Comparison of ENCODE assay signal across 18 cellular contexts in genomic region chr15:56320861-56321260, GRCh38. TPM values are rescaled to one million over a fixed set of nuclear protein-coding genes. Genes with fewer than 3 reads are reported as not detected.
DNase-seq lines count a peak whose midpoint lies in the region; ATAC-seq, FAIRE-seq and TF ChIP-seq lines count a peak whose summit lies in the region.
"Had no signal": no experiment of that assay in that cellular context is flagged by ENCODE, and none has a peak within 500 bp of the region (broad histone marks: within the 10 kb centered on the region; RNA-seq: fewer than 3 reads in every experiment).

No MANE protein-coding gene starts in this region.

- WGBS in mammary epithelial cell (ENCODE audit: low coverage, missing lambda C conversion rate): 35% methylated on average over 3 of the region's 3 CpGs
- 48 to 49% methylated on average over 2 to 3 of the region's 3 CpGs for WGBS in transverse colon (ENCODE audit: low coverage in 1 of 2), 2 donors

- H4K20me1 ChIP-seq in mammary epithelial cell (ENCODE audit: insufficient read depth, low read length) (no peaks in the 10 kb centered on the region), keratinocyte (ENCODE audit: control insufficient read depth, extremely low read depth, insufficient read depth, low read length) (no peaks in the 10 kb centered on the region)

- no peak overlapping the region for H3K9ac ChIP-seq in mammary epithelial cell (ENCODE audit: insufficient read depth, low read length)
- no peak overlapping the region for H3K9ac ChIP-seq in keratinocyte (ENCODE audit: control insufficient read depth, extremely low read depth, insufficient read depth, low read length)
- H3K9ac ChIP-seq: SK-N-SH had no signal

- H3K4me3 ChIP-seq in mammary epithelial cell (replicated peaks in 1 of 3; ENCODE audit: insufficient read depth in 1 of 3, low read depth in 2 of 3, low read length in 3 of 3) (no peak overlapping the region), keratinocyte (ENCODE audit: control insufficient read depth in 2 of 3, extremely low read depth in 1 of 3, insufficient read depth in 2 of 3, low read depth in 1 of 3, low read length in 3 of 3) (no peak overlapping the region), transverse colon (no peak overlapping the region)
- H3K4me3 ChIP-seq: HAP-1 had no signal

- H3K79me2 ChIP-seq in mammary epithelial cell (ENCODE audit: insufficient read depth, low read length): no peaks in the 10 kb centered on the region
- H3K79me2 ChIP-seq in keratinocyte (ENCODE audit: control insufficient read depth, insufficient read depth, low read length): no peaks in the 10 kb centered on the region

- no peak for ATAC-seq in HG03045 (IDR thresholded peaks at IDR 0.05; ENCODE audit: unreplicated experiment)

- in situ Hi-C loops in mammary epithelial cell (cut with MboI; ENCODE audit: low sequenced_read_pairs in 2 of 2): no loop called here
- in situ Hi-C loops in transverse colon (cut with MboI; ENCODE audit: low pct_ligation_motif_present in 1 of 4, low pct_unique_long_range_greater_than_20kb in 1 of 4, low sequenced_read_pairs in 3 of 4): no loop called here

- H3K9me1 ChIP-seq in keratinocyte (ENCODE audit: control insufficient read depth, extremely low read depth, insufficient read depth, low read length): no peaks in the 10 kb centered on the region

- DNase-seq in HT1080 (ENCODE audit: low read depth) (peak; percentile 24), mammary epithelial cell (peak; percentile 54), keratinocyte (ENCODE audit: low read depth, low spot score) (no peak), transverse colon (no peak), DMS79 treated with DMSO at 0.1 percent for 48 hours (lab: John Stamatoyannopoulos, UW) (no peak)
- DNase-seq in activated CD4-positive, alpha-beta T cell treated with anti-CD3 and anti-CD28 coated beads for 48 hours: no peak
- DNase-seq: ACHN, DMS79, Kasumi-1, NCI-H1105 treated with DMSO at 0.1 percent for 48 hours, NCI-H1694 treated with DMSO at 0.1 percent for 48 hours, SHP77, SK-N-SH had no signal

- H3K4me2 ChIP-seq in mammary epithelial cell (ENCODE audit: insufficient read depth, low read depth, low read length) (no peak overlapping the region), keratinocyte (ENCODE audit: control insufficient read depth, extremely low read depth, insufficient read depth, low read depth, low read length) (peak overlapping the region; percentile 2)
- H3K4me2 ChIP-seq: SK-N-SH had no signal

- TF ChIP-seq CTCF in mammary epithelial cell (conservative IDR thresholded peaks at IDR 0.05 in 1 of 2, IDR thresholded peaks at IDR 0.05 in 1 of 2; ENCODE audit: extremely low read depth in 1 of 2, insufficient read depth in 1 of 2, low read depth in 1 of 2, low read length in 2 of 2) (no peak), keratinocyte (optimal IDR thresholded peaks at IDR 0.05 in 1 of 3, IDR thresholded peaks at IDR 0.05 in 1 of 3, conservative IDR thresholded peaks at IDR 0.05 in 1 of 3; ENCODE audit: extremely low read depth in 1 of 3, insufficient read depth in 2 of 3, low read length in 3 of 3) (no peak), transverse colon (IDR thresholded peaks at IDR 0.05) (no peak)

- intact Hi-C loops in mammary epithelial cell (cut with micrococcal nuclease) (no loop called here), transverse colon (cut with DNase I; ENCODE audit: low total_unique reads) (no loop called here)

- FAIRE-seq in keratinocyte (lab: Jason Lieb, UNC): peak; percentile 88
- FAIRE-seq: D721Med, RCC 7860 had no signal

- no peak overlapping the region for H2AFZ ChIP-seq in mammary epithelial cell (ENCODE audit: low read depth, low read length)
- no peak overlapping the region for H2AFZ ChIP-seq in keratinocyte (ENCODE audit: control insufficient read depth, low read length)

- no peak for TF ChIP-seq POLR2A in transverse colon (IDR thresholded peaks at IDR 0.05)

- H3K27me3 ChIP-seq in mammary epithelial cell (ENCODE audit: insufficient read depth, low read length) (no peaks in the 10 kb centered on the region), keratinocyte (ENCODE audit: control insufficient read depth, extremely low read depth, insufficient read depth, low read length) (no peaks in the 10 kb centered on the region), transverse colon (no peaks in the 10 kb centered on the region)

- H3K36me3 ChIP-seq in mammary epithelial cell (ENCODE audit: insufficient read depth, low read length) (no peaks in the 10 kb centered on the region), keratinocyte (ENCODE audit: control insufficient read depth in 2 of 2, extremely low read depth in 1 of 2, insufficient read depth in 2 of 2, low read length in 2 of 2) (no peaks in the 10 kb centered on the region), transverse colon (no peaks in the 10 kb centered on the region)
- H3K36me3 ChIP-seq: HAP-1 had no signal

- H3K27ac ChIP-seq in mammary epithelial cell (ENCODE audit: insufficient read depth, low read depth, low read length) (no peak overlapping the region), keratinocyte (ENCODE audit: control insufficient read depth, insufficient read depth, low read length) (no peak overlapping the region), transverse colon (peak overlapping the region in 3 of 4 donors; percentile 23 to 65 (median 44))
- H3K27ac ChIP-seq: C4-2B had no signal

- dilution Hi-C loops in mammary epithelial cell (cut with HindIII; ENCODE audit: low sequenced_read_pairs) (no loop called here), keratinocyte (cut with MboI; ENCODE audit: extremely low pct_ligation_motif_present, low sequenced_read_pairs) (no loop called here)

- H3K4me1 ChIP-seq in mammary epithelial cell (ENCODE audit: insufficient read depth, low read length) (peaks cover 10% of the 10 kb centered on the region), keratinocyte (ENCODE audit: control insufficient read depth, extremely low read depth, insufficient read depth, low read length) (peaks cover 20% of the 10 kb centered on the region), transverse colon (peaks cover 0 to 6% (median 3%) of the 10 kb centered on the region in 4 donors)
- H3K4me1 ChIP-seq: HAP-1 had no signal

- TF ChIP-seq EP300 in transverse colon (IDR thresholded peaks at IDR 0.05; ENCODE audit: low read depth): no peak

- BruUV-seq in mammary epithelial cell (replicated peaks; lab: Mats Ljungman, UMichigan): no TSS peak

- no peaks in the 10 kb centered on the region for H3K9me3 ChIP-seq in mammary epithelial cell (replicated peaks; ENCODE audit: insufficient read depth, low read length)
- no peaks in the 10 kb centered on the region for H3K9me3 ChIP-seq in keratinocyte (ENCODE audit: control insufficient read depth, low read depth, low read length)
- peaks cover 0 to 6% of the 10 kb centered on the region in 2 donors for H3K9me3 ChIP-seq in transverse colon
- H3K9me3 ChIP-seq: HAP-1 had no signal

- CTCF ChIA-PET in mammary epithelial cell (lab: Charles Lee; ENCODE audit: low non-redundant PET): no interaction called here

RNA-seq across cellular contexts. Expression of gene TEX9, which starts 44.4 kb away (rescaled TPM):
- total RNA-seq in HT1080 (2014; rRNA removed; shearing (Covaris generic)): 1.2 and 2.1 TPM in 2 replicates
- 2.3 and 2.4 TPM in 2 replicates for polyA plus RNA-seq in HT1080 (2015; cell fraction: cytosol; rRNA removed)
- polyA plus RNA-seq in HT1080 (2015; cell fraction: nucleus; rRNA removed): 2.7 and 3.7 TPM in 2 replicates
- 10 to 100 TPM in 1 of 2 donors, 1 to 10 TPM in 1; 7.7 to 11.2 TPM for total RNA-seq in mammary epithelial cell
- 1.9 TPM for polyA plus RNA-seq in mammary epithelial cell
- not detected for polyA minus RNA-seq in mammary epithelial cell
- polyA plus RNA-seq in keratinocyte: 1.9 to 3.4 TPM (median 2.6 TPM) in 3 replicates
- polyA plus RNA-seq in keratinocyte (2011; ENCODE audit: low read depth): 4.1 TPM
- polyA plus RNA-seq in keratinocyte (2011; cell fraction: cytosol; rRNA removed): 1.6 and 4.1 TPM in 2 replicates
- polyA plus RNA-seq in keratinocyte (2011; cell fraction: nucleus; rRNA removed): 2.9 and 4.1 TPM in 2 replicates
- polyA plus RNA-seq in keratinocyte (2012; ENCODE audit: low replicate concordance): 1.2 and 2.3 TPM in 2 replicates
- 1.1 to 4.5 TPM in 2 of 3 replicates, not detected in the other for polyA minus RNA-seq in keratinocyte
- 2.1 TPM for polyA minus RNA-seq in keratinocyte (2011; cell fraction: cytosol; rRNA and poly(A)+ RNA removed)
- 3.8 and 9.0 TPM in 2 replicates for polyA minus RNA-seq in keratinocyte (2011; cell fraction: nucleus; rRNA and poly(A)+ RNA removed)
- 10 to 100 TPM in 1 of 4 donors, 1 to 10 TPM in 3; 1.8 to 19.2 (median 5.6) TPM for total RNA-seq in transverse colon

Comparison
In these comparisons a context has a peak if more than half of its experiments do, and no peak if none do; other contexts are left out.
1. DNase-seq: peak in HT1080 (single experiment) and mammary epithelial cell (single experiment); none in keratinocyte (single experiment), transverse colon (single experiment), activated CD4-positive, alpha-beta T cell treated with anti-CD3 and anti-CD28 coated beads for 48 hours (single experiment) and DMS79 treated with DMSO at 0.1 percent for 48 hours (single experiment).
2. H3K27ac ChIP-seq: peak in transverse colon (3 of 4); none in mammary epithelial cell (single experiment) and keratinocyte (single experiment).